Comparison of ENCODE assay signal across 17 cellular contexts in genomic region chr13:74298912-74299311, GRCh38.
DNase-seq lines count a peak whose midpoint lies in the region; ATAC-seq and TF ChIP-seq lines count a peak whose summit lies in the region.
"Had no signal": no experiment of that assay in that cellular context is flagged by ENCODE, and none has a peak within 500 bp of the region (broad histone marks: within the 10 kb centered on the region; RNA-seq: fewer than 3 reads in every experiment).

No MANE protein-coding gene starts in this region.

- DNase-seq in H9 (no peak), T-cell (no peak), T-helper 9 cell (no peak)
- DNase-seq: AML-193; C1 segment of cervical spinal cord; Caco-2; Calu3; CD4-positive, alpha-beta T cell; CD8-positive, alpha-beta T cell; DMS79 treated with DMSO at 0.1 percent for 48 hours; GF-D8 had no signal

- H3K27ac Mint-ChIP-seq in H9 (no peak overlapping the region; a peak in 1 of 7 replicates), T-cell (no peak overlapping the region)
- H3K27ac Mint-ChIP-seq in dendritic cell treated with granulocyte-macrophage colony-stimulating factor and Interleukin-4, amounts not matched to agents 40 ng/mL and 50 ng/mL, for 4 days, result peak overlapping the region; percentile 78
- H3K27ac Mint-ChIP-seq: B cell; CD4-positive, alpha-beta T cell; CD8-positive, alpha-beta T cell had no signal

- no peak overlapping the region for H3K23ac ChIP-seq in H9 (ENCODE audit: insufficient read length, low read depth, low read length)

- H3K27me3 Mint-ChIP-seq in H9 (ENCODE audit: low read depth) (no peaks in the 10 kb centered on the region; the same call in none of the 2 replicates), T-cell (no peaks in the 10 kb centered on the region)
- H3K27me3 Mint-ChIP-seq in dendritic cell treated with granulocyte-macrophage colony-stimulating factor and Interleukin-4, amounts not matched to agents 40 ng/mL and 50 ng/mL, for 4 days, result no peaks in the 10 kb centered on the region
- H3K27me3 Mint-ChIP-seq: B cell; CD4-positive, alpha-beta T cell had no signal

- no peaks in the 10 kb centered on the region for H3K36me3 ChIP-seq in BLaER1 treated with 17β-estradiol and CSF1 and Interleukin-3, amounts not matched to agents 10 nM and 100 nM

- H2BK20ac ChIP-seq in H9 (ENCODE audit: low read depth, low read length, poor library complexity, severe bottlenecking), result peak overlapping the region; percentile 90

- POLR2A ChIA-PET in T-cell (lab: Charles Lee), result no interaction called here

- no peak for ATAC-seq in T-cell (replicated peaks in 1 of 4)
- no peak for ATAC-seq in HG02798 (IDR thresholded peaks at IDR 0.05; ENCODE audit: poor library complexity, unreplicated experiment)
- ATAC-seq: A549; CD8-positive, alpha-beta T cell had no signal

- H3K4me1 Mint-ChIP-seq in H9 (peaks cover 22% of the 10 kb centered on the region in 2 experiments), T-cell (peaks cover 0 to 21% (median 6%) of the 10 kb centered on the region in 3 donors)
- H3K4me1 Mint-ChIP-seq in dendritic cell treated with granulocyte-macrophage colony-stimulating factor and Interleukin-4, amounts not matched to agents 40 ng/mL and 50 ng/mL, for 4 days (ENCODE audit: low read depth), result peaks cover 27% of the 10 kb centered on the region

- no peak overlapping the region for H3K4ac ChIP-seq in H9 (ENCODE audit: low read depth, low read length)

- no peak overlapping the region for H2AK5ac ChIP-seq in H9 (ENCODE audit: insufficient read length, low read length)

- no peaks in the 10 kb centered on the region; a peak in 1 of 5 replicates for H3K9me3 Mint-ChIP-seq in H9
- H3K9me3 Mint-ChIP-seq in dendritic cell treated with granulocyte-macrophage colony-stimulating factor and Interleukin-4, amounts not matched to agents 40 ng/mL and 50 ng/mL, for 4 days, result no peaks in the 10 kb centered on the region
- peaks cover 0 to 3% (median 0%) of the 10 kb centered on the region in 3 donors for H3K9me3 Mint-ChIP-seq in T-cell
- H3K9me3 Mint-ChIP-seq: CD4-positive, alpha-beta T cell; CD8-positive, alpha-beta T cell had no signal

- H3K4me3 Mint-ChIP-seq in H9 (no peak overlapping the region), T-cell (no peak overlapping the region)
- H3K4me3 Mint-ChIP-seq in dendritic cell treated with granulocyte-macrophage colony-stimulating factor and Interleukin-4, amounts not matched to agents 40 ng/mL and 50 ng/mL, for 4 days, result no peak overlapping the region
- H3K4me3 Mint-ChIP-seq: B cell; CD4-positive, alpha-beta T cell; CD8-positive, alpha-beta T cell had no signal

- no peak overlapping the region for H3K56ac ChIP-seq in H9 (ENCODE audit: insufficient read length, low read depth, low read length)

- no peak overlapping the region for H2BK15ac ChIP-seq in H9 (ENCODE audit: low read depth, low read length)

- H3K79me1 ChIP-seq in H9 (ENCODE audit: insufficient read depth, low read depth, low read length, poor library complexity, severe bottlenecking), result no peaks in the 10 kb centered on the region

- no peak overlapping the region for H4K91ac ChIP-seq in H9 (ENCODE audit: insufficient read length, low read depth, low read length)

- no peak overlapping the region for H3K4me3 ChIP-seq in BLaER1 treated with 17β-estradiol and CSF1 and Interleukin-3, amounts not matched to agents 10 nM and 100 nM
- H3K4me3 ChIP-seq: A549 had no signal

- H3K18ac ChIP-seq in H9 (ENCODE audit: insufficient read length, low read depth, low read length), result no peak overlapping the region

- no peak overlapping the region for H3K14ac ChIP-seq in H9 (ENCODE audit: insufficient read depth, low read length)

- H3K4me2 ChIP-seq in BLaER1 treated with 17β-estradiol and CSF1 and Interleukin-3, amounts not matched to agents 10 nM and 100 nM, result peak overlapping the region in 6 of 11 experiments; percentile 14 to 89 (median 68); a peak in 11 of 22 replicates
- H3K4me2 ChIP-seq in H9 (ENCODE audit: insufficient read depth, insufficient read length, low read length), result no peak overlapping the region
- H3K4me2 ChIP-seq: A549 had no signal

- H3K23me2 ChIP-seq in H9 (ENCODE audit: insufficient read length, low read depth, low read length, poor library complexity, severe bottlenecking), result no peaks in the 10 kb centered on the region

- no peak for TF ChIP-seq CTCF in H9 (conservative IDR thresholded peaks at IDR 0.05)

- no peak overlapping the region for H3K9ac ChIP-seq in BLaER1 treated with 17β-estradiol and CSF1 and Interleukin-3, amounts not matched to agents 10 nM and 100 nM
- H3K9ac ChIP-seq in H9 (ENCODE audit: extremely low read depth, insufficient read length, low read length), result no peak overlapping the region

- H4K20me1 ChIP-seq in BLaER1 treated with 17β-estradiol and CSF1 and Interleukin-3, amounts not matched to agents 10 nM and 100 nM, result no peaks in the 10 kb centered on the region
- no peaks in the 10 kb centered on the region for H4K20me1 ChIP-seq in H9 (ENCODE audit: control insufficient read depth, insufficient read depth, insufficient read length)

- no peak overlapping the region for H4K5ac ChIP-seq in H9 (ENCODE audit: insufficient read length, low read depth, low read length)

- H3K27ac ChIP-seq in BLaER1 treated with 17β-estradiol and CSF1 and Interleukin-3, amounts not matched to agents 10 nM and 100 nM, result peak overlapping the region in 4 of 11 experiments; percentile 10 to 59 (median 30); a peak in 6 of 22 replicates
- no peak overlapping the region for H3K27ac ChIP-seq in H9 (ENCODE audit: insufficient read length, low read depth, low read length)
- H3K27ac ChIP-seq: 22Rv1, A549 had no signal

- no peak overlapping the region for H2BK12ac ChIP-seq in H9 (ENCODE audit: insufficient read length, low read depth, low read length)

- intact Hi-C loops in dendritic cell treated with granulocyte-macrophage colony-stimulating factor and Interleukin-4, amounts not matched to agents 40 ng/mL and 50 ng/mL, for 4 days (cut with micrococcal nuclease), result no loop called here

- CTCF ChIA-PET in T-cell (lab: Charles Lee), result no interaction called here

- no peaks in the 10 kb centered on the region for H3K9me3 ChIP-seq in BLaER1 treated with 17β-estradiol and CSF1 and Interleukin-3, amounts not matched to agents 10 nM and 100 nM (replicated peaks in 1 of 11)
- no peaks in the 10 kb centered on the region for H3K9me3 ChIP-seq in H9 (ENCODE audit: control insufficient read depth, low read depth, low read length)
- H3K9me3 ChIP-seq: A549, Caco-2 had no signal

- H3K27me3 ChIP-seq in BLaER1 treated with 17β-estradiol and CSF1 and Interleukin-3, amounts not matched to agents 10 nM and 100 nM, result no peaks in the 10 kb centered on the region
- H3K27me3 ChIP-seq in H9 (ENCODE audit: insufficient read depth, low read length), result no peaks in the 10 kb centered on the region

- peaks cover 0 to 57% (median 12%) of the 10 kb centered on the region in 10 experiments; a peak in 13 of 20 replicates for H3K4me1 ChIP-seq in BLaER1 treated with 17β-estradiol and CSF1 and Interleukin-3, amounts not matched to agents 10 nM and 100 nM
- H3K4me1 ChIP-seq in H9 (ENCODE audit: insufficient read depth, low read length), result no peaks in the 10 kb centered on the region
- H3K4me1 ChIP-seq: A549 had no signal

- no peaks in the 10 kb centered on the region for H3K36me3 Mint-ChIP-seq in H9 (ENCODE audit: insufficient read depth in 1 of 3, low read depth in 3 of 3)
- H3K36me3 Mint-ChIP-seq in dendritic cell treated with granulocyte-macrophage colony-stimulating factor and Interleukin-4, amounts not matched to agents 40 ng/mL and 50 ng/mL, for 4 days (ENCODE audit: low read depth), result no peaks in the 10 kb centered on the region
- peaks cover 39% of the 10 kb centered on the region for H3K36me3 Mint-ChIP-seq in T-cell

- WGBS in H9 (ENCODE audit: extremely low coverage, insufficient read length, low lambda C conversion rate), result no CpG with 5 or more reads among the region's 4 CpGs

- H2BK5ac ChIP-seq in H9 (ENCODE audit: insufficient read length, low read length), result no peak overlapping the region

- no peak overlapping the region for H2BK120ac ChIP-seq in H9 (ENCODE audit: low read depth, low read length, poor library complexity, severe bottlenecking)

- no peak overlapping the region for H4K8ac ChIP-seq in H9 (replicated peaks; ENCODE audit: insufficient read length, low read depth, low read length)

- no peak overlapping the region for H3T11ph ChIP-seq in H9 (ENCODE audit: low read length)

- H3K79me2 ChIP-seq in H9 (ENCODE audit: insufficient read depth, low read length), result no peaks in the 10 kb centered on the region

- H2AFZ ChIP-seq in H9 (ENCODE audit: low read length), result no peak overlapping the region
